ENCODE assay signal across 11 cellular contexts in the genomic region with DNA sequence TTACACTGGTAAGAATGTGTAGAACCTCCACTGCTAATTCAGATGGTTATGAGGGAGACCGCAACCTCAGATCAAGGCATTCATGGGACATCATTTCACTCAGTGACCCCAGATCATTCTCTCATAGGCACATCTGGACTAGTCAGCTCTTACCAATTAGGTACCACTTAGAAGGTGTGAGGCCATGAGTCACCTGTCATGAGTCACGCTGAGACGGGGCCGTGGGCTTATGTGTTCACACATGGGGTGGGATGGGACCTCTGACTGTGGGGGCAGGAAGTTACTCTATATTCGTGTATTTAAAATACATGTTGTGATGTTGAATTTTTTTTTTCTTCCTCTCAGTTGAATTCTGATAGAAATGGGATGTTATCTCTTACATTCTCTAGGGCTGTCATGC. TPM values are rescaled to one million over a fixed set of nuclear protein-coding genes. Genes with fewer than 3 reads are reported as not detected.
A peak's percentile ranks its signal among the peaks of the same experiment; 100 is the strongest.
DNase-seq lines count a peak whose midpoint lies in the region; ATAC-seq lines count a peak whose summit lies in the region.
"Had no signal": no experiment of that assay in that cellular context is flagged by ENCODE, and none has a peak within 500 bp of the region (broad histone marks: within the 10 kb centered on the region; RNA-seq: fewer than 3 reads in every experiment).

No MANE protein-coding gene starts in this region.

- no peak overlapping the region for H3K4me3 Mint-ChIP-seq in activated naive CD4-positive, alpha-beta T cell treated with anti-CD3 and anti-CD28 coated beads for 36 hours
- H3K4me3 Mint-ChIP-seq in activated T-helper 17 cell treated with anti-CD3 and anti-CD28 coated beads, Interleukin-2, amount 50 U/mL, for 72 hours, result no peak overlapping the region
- H3K4me3 Mint-ChIP-seq: endodermal cell, mesothelial cell of epicardium had no signal

- H3K9me3 Mint-ChIP-seq in activated naive CD4-positive, alpha-beta T cell treated with anti-CD3 and anti-CD28 coated beads for 36 hours, result no peaks in the 10 kb centered on the region
- no peaks in the 10 kb centered on the region for H3K9me3 Mint-ChIP-seq in activated T-helper 17 cell treated with anti-CD3 and anti-CD28 coated beads, Interleukin-2, amount 50 U/mL, for 72 hours
- H3K9me3 Mint-ChIP-seq: mesothelial cell of epicardium had no signal

- CTCF ChIA-PET in activated naive CD4-positive, alpha-beta T cell treated with anti-CD3 and anti-CD28 coated beads for 36 hours (lab: Charles Lee), result interaction anchor here (2.8 kb wide), 1 partner anchor 11 kb away, joined by 17 read pairs; no protein-coding TSS in a partner anchor

- intact Hi-C loops in activated naive CD4-positive, alpha-beta T cell treated with anti-CD3 and anti-CD28 coated beads for 36 hours (cut with micrococcal nuclease), result no loop called here

- peak; percentile 66 for DNase-seq in activated naive CD4-positive, alpha-beta T cell treated with anti-CD3 and anti-CD28 coated beads for 36 hours
- no peak for DNase-seq in activated naive CD4-positive, alpha-beta T cell (lab: John Stamatoyannopoulos, UW)
- peak; percentile 33 to 36 for DNase-seq in stimulated activated CD4-positive, alpha-beta T cell treated with anti-CD3 and anti-CD28 coated beads, Interleukin-12 subunit alpha, Interleukin-12 subunit beta, amount 100 ng/mL, for 24 hours (ENCODE audit: low read depth in 2 of 2)
- DNase-seq in stimulated activated naive CD8-positive, alpha-beta T cell treated with anti-CD3 and anti-CD28 coated beads, Interleukin-15, Interleukin-2, amounts not matched to agents 100 U/mL and 50 U/mL, for 24 hours, result peak; percentile 66
- no peak for DNase-seq in HK-2 (ENCODE audit: unreplicated experiment)
- no peak for DNase-seq in middle frontal gyrus (ENCODE audit: extremely low spot score, low spot score)
- DNase-seq: endodermal cell, trophoblast cell had no signal

- H3K4me1 Mint-ChIP-seq in activated naive CD4-positive, alpha-beta T cell treated with anti-CD3 and anti-CD28 coated beads for 36 hours (ENCODE audit: low read depth), result peaks cover 16% of the 10 kb centered on the region
- H3K4me1 Mint-ChIP-seq in activated T-helper 17 cell treated with anti-CD3 and anti-CD28 coated beads, Interleukin-2, amount 50 U/mL, for 72 hours, result peaks cover 7% of the 10 kb centered on the region
- H3K4me1 Mint-ChIP-seq: endodermal cell had no signal

- no peaks in the 10 kb centered on the region for H3K36me3 Mint-ChIP-seq in activated naive CD4-positive, alpha-beta T cell treated with anti-CD3 and anti-CD28 coated beads for 36 hours (ENCODE audit: low read depth)
- H3K36me3 Mint-ChIP-seq in activated T-helper 17 cell treated with anti-CD3 and anti-CD28 coated beads, Interleukin-2, amount 50 U/mL, for 72 hours (ENCODE audit: low read depth), result no peaks in the 10 kb centered on the region
- H3K36me3 Mint-ChIP-seq: mesothelial cell of epicardium had no signal

- H3K27ac Mint-ChIP-seq in activated naive CD4-positive, alpha-beta T cell treated with anti-CD3 and anti-CD28 coated beads for 36 hours, result no peak overlapping the region
- H3K27ac Mint-ChIP-seq in activated T-helper 17 cell treated with anti-CD3 and anti-CD28 coated beads, Interleukin-2, amount 50 U/mL, for 72 hours, result peak overlapping the region; percentile 88
- H3K27ac Mint-ChIP-seq: endodermal cell, mesothelial cell of epicardium had no signal

- H3K27me3 Mint-ChIP-seq in activated naive CD4-positive, alpha-beta T cell treated with anti-CD3 and anti-CD28 coated beads for 36 hours (ENCODE audit: low read depth), result no peaks in the 10 kb centered on the region
- no peaks in the 10 kb centered on the region for H3K27me3 Mint-ChIP-seq in activated T-helper 17 cell treated with anti-CD3 and anti-CD28 coated beads, Interleukin-2, amount 50 U/mL, for 72 hours

- peak; percentile 100 for ATAC-seq in activated T-helper 17 cell treated with anti-CD3 and anti-CD28 coated beads, Interleukin-2, amount 50 U/mL, for 72 hours (replicated peaks)
- ATAC-seq in stimulated activated naive CD8-positive, alpha-beta T cell treated with anti-CD3 and anti-CD28 coated beads, Interleukin-15, Interleukin-2, amounts not matched to agents 100 U/mL and 50 U/mL, for 24 hours, result peak; percentile 98
- ATAC-seq in GM18909 (IDR thresholded peaks at IDR 0.05; ENCODE audit: poor library complexity, unreplicated experiment), result no peak

RNA-seq across cellular contexts. Expression of gene CCDC92, which starts 55.9 kb away (rescaled TPM):
- 1 to 10 TPM; 3.3 to 3.7 TPM for total RNA-seq in activated naive CD4-positive, alpha-beta T cell treated with anti-CD3 and anti-CD28 coated beads for 36 hours
- total RNA-seq in activated T-helper 17 cell treated with anti-CD3 and anti-CD28 coated beads, Interleukin-2, amount 50 U/mL, for 72 hours, result 10 to 100 TPM; 19.2 to 19.4 TPM

RNA-seq across cellular contexts. Expression of gene ZNF664, which starts 56.3 kb away (rescaled TPM):
- 10 to 100 TPM; 42.2 to 46.0 TPM for total RNA-seq in activated naive CD4-positive, alpha-beta T cell treated with anti-CD3 and anti-CD28 coated beads for 36 hours
- total RNA-seq in activated T-helper 17 cell treated with anti-CD3 and anti-CD28 coated beads, Interleukin-2, amount 50 U/mL, for 72 hours, result 10 to 100 TPM; 35.6 to 48.3 TPM

Comparison
In these comparisons a context has a peak if more than half of its experiments do, and no peak if none do; other contexts are left out.
1. DNase-seq: peak in activated naive CD4-positive, alpha-beta T cell treated with anti-CD3 and anti-CD28 coated beads for 36 hours (single experiment), stimulated activated CD4-positive, alpha-beta T cell treated with anti-CD3 and anti-CD28 coated beads, Interleukin-12 subunit alpha, Interleukin-12 subunit beta, amount 100 ng/mL, for 24 hours (2 of 2) and stimulated activated naive CD8-positive, alpha-beta T cell treated with anti-CD3 and anti-CD28 coated beads, Interleukin-15, Interleukin-2, amounts not matched to agents 100 U/mL and 50 U/mL, for 24 hours (single experiment); none in activated naive CD4-positive, alpha-beta T cell (0 of 4), HK-2 (single experiment) and middle frontal gyrus (single experiment).
2. RNA of gene CCDC92, which starts 55.9 kb away (total RNA-seq): 19.2 to 19.4 TPM in activated T-helper 17 cell treated with anti-CD3 and anti-CD28 coated beads, Interleukin-2, amount 50 U/mL, for 72 hours; 3.3 to 3.7 TPM in activated naive CD4-positive, alpha-beta T cell treated with anti-CD3 and anti-CD28 coated beads for 36 hours; every median in the first group is over 4 times any median in the second.